In genomic region chr1:212722270-212722945, GRCh38 we compare ENCODE assay signal across 1 cellular context.
TF ChIP-seq lines count a peak whose summit lies in the region.

No MANE protein-coding gene starts in this region.

TF ChIP-seq in K562, 482 proteins besides CTCF, POLR2A, EP300 and RAD21:
- TF ChIP-seq YBX1 (IDR thresholded peaks at IDR 0.05) (no peak), HEY1 (CRISPR knock-in tag; IDR thresholded peaks at IDR 0.05; ENCODE audit: borderline replicate concordance) (no peak), E2F4 (CRISPR knock-in tag; IDR thresholded peaks at IDR 0.05; ENCODE audit: low read depth) (no peak), ZNF143 (CRISPR knock-in tag; IDR thresholded peaks at IDR 0.05) (no peak), FOXA1 (IDR thresholded peaks at IDR 0.05; ENCODE audit: borderline replicate concordance) (no peak), SOX6 (IDR thresholded peaks at IDR 0.05) (peak; percentile 30; the same call in 1 of the 2 replicates), ZNF436 (CRISPR knock-in tag; IDR thresholded peaks at IDR 0.05) (peak; percentile 72; the same call in 1 of the 2 replicates), BCOR (IDR thresholded peaks at IDR 0.05) (peak; percentile 60), PKNOX1 (IDR thresholded peaks at IDR 0.05) (no peak), ZBTB5 (IDR thresholded peaks at IDR 0.05) (no peak), ELK3 (CRISPR knock-in tag; IDR thresholded peaks at IDR 0.05) (no peak), HOMEZ (CRISPR knock-in tag; IDR thresholded peaks at IDR 0.05) (no peak), NFE2 (IDR thresholded peaks at IDR 0.05; ENCODE audit: low read depth) (0 out of 2 replicates have a peak, but pooled peaks have one; percentile 15), CBX1 (IDR thresholded peaks at IDR 0.05; ENCODE audit: low read depth) (no peak), ZNF655 (CRISPR knock-in tag; IDR thresholded peaks at IDR 0.05) (no peak), ZFP36 (IDR thresholded peaks at IDR 0.05; ENCODE audit: low read depth, low read length, partially characterized antibody) (peak; percentile 92), FOXJ2 (tag; IDR thresholded peaks at IDR 0.05) (no peak), ZFP91 (CRISPR knock-in tag; IDR thresholded peaks at IDR 0.05) (no peak), SMARCA5 (IDR thresholded peaks at IDR 0.05) (peak; percentile 72; the same call in 1 of the 2 replicates), ESRRB (CRISPR knock-in tag; IDR thresholded peaks at IDR 0.05; ENCODE audit: borderline replicate concordance) (no peak), BRF2 (IDR thresholded peaks at IDR 0.05; ENCODE audit: borderline replicate concordance, insufficient read depth, insufficient read length) (no peak), RBM25 (IDR thresholded peaks at IDR 0.05; ENCODE audit: low read depth, low read length, severe bottlenecking) (peak; percentile 29), JUN (IDR thresholded peaks at IDR 0.05; ENCODE audit: borderline replicate concordance, low read depth, low read length) (no peak), JUN (CRISPR knock-in tag; IDR thresholded peaks at IDR 0.05; ENCODE audit: borderline replicate concordance) (no peak), GATA2 (CRISPR knock-in tag; IDR thresholded peaks at IDR 0.05) (no peak), TRIM24 (IDR thresholded peaks at IDR 0.05) (no peak), ZNF197 (CRISPR knock-in tag; IDR thresholded peaks at IDR 0.05; ENCODE audit: low read depth) (no peak), ZNF431 (CRISPR knock-in tag; IDR thresholded peaks at IDR 0.05) (no peak), NFE2L1 (tag; IDR thresholded peaks at IDR 0.05; ENCODE audit: borderline replicate concordance, low read depth) (no peak)
